22 cellular contexts compared by ENCODE assay signal in genomic region chr9:115136379-115136778, GRCh38.
"Had no signal": no experiment of that assay in that cellular context is flagged by ENCODE, and none has a peak within 500 bp of the region (broad histone marks: within the 10 kb centered on the region; RNA-seq: fewer than 3 reads in every experiment).

No MANE protein-coding gene starts in this region.

- H3K4me3 ChIP-seq: colonic mucosa, lung, mucosa of descending colon, pancreas, right lobe of liver, smooth muscle cell, thyroid gland, vagina had no signal

- DNase-seq: colonic mucosa; effector CD8-positive, alpha-beta T cell; endodermal cell; mucosa of descending colon; naive B cell; pancreas; right lobe of liver; stimulated activated CD4-positive, alpha-beta T cell treated with anti-CD3 and anti-CD28 coated beads, Interleukin-12 subunit alpha, Interleukin-12 subunit beta, amount 100 ng/mL, for 4 hours; stimulated activated CD4-positive, alpha-beta T cell treated with anti-CD3 and anti-CD28 coated beads, Interleukin-1b, Interleukin-23, amount 100 ng/mL, for 48 hours; stimulated activated CD4-positive, alpha-beta T cell treated with anti-CD3 and anti-CD28 coated beads, Interleukin-4, amount 100 ng/mL, for 1 hour; stimulated activated CD8-positive, alpha-beta memory T cell treated with anti-CD3 and anti-CD28 coated beads, Interleukin-4, amount 100 ng/mL, for 48 hours; stimulated activated naive CD4-positive, alpha-beta T cell; stimulated activated naive CD8-positive, alpha-beta T cell treated with anti-CD3 and anti-CD28 coated beads, Interleukin-15, amount 100 ng/mL, for 72 hours; thyroid gland had no signal

- H3K4me1 ChIP-seq: colonic mucosa, pancreas, right lobe of liver, thyroid gland had no signal

- FAIRE-seq: keratinocyte, pancreas had no signal

- H3K4me2 ChIP-seq: smooth muscle cell had no signal

- H3K36me3 ChIP-seq: colonic mucosa, neutrophil, pancreas, right lobe of liver, thyroid gland, vagina had no signal

- H3K27ac ChIP-seq: colonic mucosa, epithelial cell of prostate, neutrophil, pancreas, right lobe of liver, thyroid gland, vagina had no signal

- H3K27me3 ChIP-seq: colonic mucosa, neutrophil, pancreas, right lobe of liver, thyroid gland, vagina had no signal

- ATAC-seq: esophagus mucosa; mucosa of descending colon; natural killer cell treated with Interleukin-12 subunit alpha and Interleukin-12 subunit beta and Interleukin-15 and Interleukin-18, amount 100 ng/mL, for 72 hours; pancreas; right lobe of liver; stimulated activated naive CD8-positive, alpha-beta T cell treated with anti-CD3 and anti-CD28 coated beads, Interleukin-15, amount 100 ng/mL, for 72 hours had no signal

- H3K9me3 ChIP-seq: colonic mucosa, mucosa of descending colon, neutrophil, pancreas, right lobe of liver, thyroid gland, vagina had no signal
